Comparison of ENCODE assay signal across 11 cellular contexts in genomic region chr7:100992280-100992679, GRCh38. TPM values are rescaled to one million over a fixed set of nuclear protein-coding genes. Genes with fewer than 3 reads are reported as not detected.
"Had no signal": no experiment of that assay in that cellular context is flagged by ENCODE, and none has a peak within 500 bp of the region (broad histone marks: within the 10 kb centered on the region; RNA-seq: fewer than 3 reads in every experiment).

No MANE protein-coding gene starts in this region.

RNA-seq across cellular contexts. Expression of gene MUC12, which starts 22.9 kb away (rescaled TPM):
- total RNA-seq: suprapubic skin, temporal lobe, thoracic aorta, thyroid gland, tibial nerve, upper lobe of right lung had no signal

RNA-seq across cellular contexts. Expression of gene MUC17, which starts 27.6 kb away (rescaled TPM):
- total RNA-seq: temporal lobe, thoracic aorta, thyroid gland, tibial nerve, upper lobe of left lung, upper lobe of right lung, ureter, urinary bladder, vagina had no signal
- polyA plus RNA-seq: stomach, urinary bladder had no signal

RNA-seq across cellular contexts. Expression of gene MUC3A, which starts 42.9 kb away (rescaled TPM):
- total RNA-seq: suprapubic skin, urinary bladder had no signal
